7 cellular contexts compared by ENCODE assay signal in genomic region chr18:74796928-74797576, GRCh38.
DNase-seq lines count a peak whose midpoint lies in the region; ATAC-seq and TF ChIP-seq lines count a peak whose summit lies in the region.

No MANE protein-coding gene starts in this region.

- intact Hi-C loops in psoas muscle (cut with DNase I) = no loop called here

- H3K9ac ChIP-seq in endocrine pancreas (ENCODE audit: control insufficient read depth, insufficient read depth, low read length) = no peak overlapping the region

- TF ChIP-seq CTCF in psoas muscle (IDR thresholded peaks at IDR 0.05) = no peak

- peaks cover 16% of the 10 kb centered on the region for H3K4me1 ChIP-seq in endocrine pancreas (ENCODE audit: control insufficient read depth, insufficient read depth, low read length)
- H3K4me1 ChIP-seq in psoas muscle = peaks cover 9% of the 10 kb centered on the region

- peaks cover 4% of the 10 kb centered on the region for H3K4me1 Mint-ChIP-seq in T-helper 17 cell

- 12 to 28% (median 25%) methylated on average over 7 of the region's 7 CpGs for WGBS in psoas muscle, 3 donors

- peak overlapping the region; percentile 70 for H3K27ac ChIP-seq in psoas muscle

- H3K36me3 ChIP-seq in endocrine pancreas (ENCODE audit: control insufficient read depth, insufficient read depth, low read length) (no peaks in the 10 kb centered on the region), psoas muscle (ENCODE audit: insufficient read depth in 1 of 2, low read depth in 1 of 2) (no peaks in the 10 kb centered on the region)

- ATAC-seq in GM18505 (IDR thresholded peaks at IDR 0.05; ENCODE audit: unreplicated experiment) (peak; percentile 96), GM21619 (IDR thresholded peaks at IDR 0.05; ENCODE audit: unreplicated experiment) (peak; percentile 100), psoas muscle (peak; percentile 88 to 96 (median 92)), T-helper 17 cell (no peak)

- H3K27me3 ChIP-seq in endocrine pancreas (ENCODE audit: control insufficient read depth, insufficient read depth, low read length) (no peaks in the 10 kb centered on the region), psoas muscle (ENCODE audit: insufficient read depth in 3 of 3, low read length in 2 of 3) (no peaks in the 10 kb centered on the region)

- H3K4me3 ChIP-seq in endocrine pancreas (ENCODE audit: control insufficient read depth, insufficient read depth, low read length) = peak overlapping the region; percentile 89
- peak overlapping the region; percentile 37 for H3K4me3 ChIP-seq in psoas muscle

- DNase-seq in LHCN-M2 (ENCODE audit: low read depth) (peak; percentile 82), psoas muscle (no peak), GF-D8 (lab: John Stamatoyannopoulos, UW) (no peak), T-helper 17 cell (no peak)

- TF ChIP-seq POLR2A in GM18505 (IDR thresholded peaks at IDR 0.05; ENCODE audit: borderline replicate concordance, extremely low read depth, insufficient read depth, insufficient read length) = no peak

- no peak overlapping the region for H3K4me3 Mint-ChIP-seq in T-helper 17 cell

- no peaks in the 10 kb centered on the region for H3K27me3 Mint-ChIP-seq in T-helper 17 cell

- no peak overlapping the region for H3K27ac Mint-ChIP-seq in T-helper 17 cell

- no peaks in the 10 kb centered on the region for H3K9me3 ChIP-seq in endocrine pancreas (ENCODE audit: control insufficient read depth, low read length)
- H3K9me3 ChIP-seq in psoas muscle = no peaks in the 10 kb centered on the region
- H3K9me3 ChIP-seq in T-helper 17 cell (ENCODE audit: control insufficient read depth, low read length, poor library complexity, severe bottlenecking) = no peaks in the 10 kb centered on the region

- H3K36me3 Mint-ChIP-seq in T-helper 17 cell (ENCODE audit: low read depth) = no peaks in the 10 kb centered on the region
